In the genomic region with DNA sequence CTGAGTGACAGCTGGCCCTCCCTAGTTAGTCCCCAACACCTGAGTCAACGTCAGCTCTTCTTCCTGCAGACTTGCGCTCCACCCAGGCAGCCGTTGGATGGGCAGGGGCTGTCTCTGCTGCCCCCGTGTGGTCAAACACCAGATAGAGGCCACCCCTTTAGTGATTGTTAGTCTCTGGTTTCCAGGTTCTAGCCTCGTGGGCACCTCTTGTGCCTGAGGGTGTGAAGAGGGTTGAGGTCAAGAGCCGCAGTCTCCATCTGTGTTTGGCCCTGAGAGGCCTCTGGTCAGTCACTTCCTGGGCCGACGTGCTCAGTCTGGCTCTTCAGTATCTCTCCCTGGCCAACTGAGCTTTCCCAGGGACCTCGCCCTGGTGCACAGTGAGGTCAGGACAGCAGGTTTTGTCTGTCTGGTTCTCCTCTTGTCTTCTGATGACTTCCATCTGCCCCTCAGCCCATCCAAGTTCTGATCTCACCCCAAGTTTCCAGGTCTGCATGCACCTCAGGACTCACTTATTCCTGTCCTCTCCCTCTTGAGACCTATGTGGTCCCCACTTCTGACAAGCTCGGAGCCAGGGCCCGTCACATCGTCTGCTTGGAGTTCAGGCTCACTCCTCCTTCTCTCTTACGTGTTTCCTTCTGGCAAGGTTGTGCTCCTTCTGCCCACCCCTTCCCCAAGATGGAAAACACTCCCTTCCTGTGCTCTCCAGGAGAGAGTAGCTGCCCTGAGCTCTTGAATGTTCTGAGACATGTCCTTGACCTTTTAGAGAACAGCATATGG, we compare ENCODE assay signal across 8 cellular contexts.
DNase-seq lines count a peak whose midpoint lies in the region; ATAC-seq and TF ChIP-seq lines count a peak whose summit lies in the region.

No MANE protein-coding gene starts in this region.

- ATAC-seq in HG03354 (IDR thresholded peaks at IDR 0.05; ENCODE audit: poor library complexity, severe bottlenecking, unreplicated experiment) (peak; percentile 66), HG02885 (IDR thresholded peaks at IDR 0.05; ENCODE audit: poor library complexity, unreplicated experiment) (no peak), GM18873 (IDR thresholded peaks at IDR 0.05; ENCODE audit: low FRiP score, unreplicated experiment) (no peak)

- H3K4me3 ChIP-seq in retinal pigment epithelial cell (ENCODE audit: low read length), result no peak overlapping the region

- peak; percentile 64 for DNase-seq in COLO668 (lab: John Stamatoyannopoulos, UW; ENCODE audit: unreplicated experiment)
- peak; percentile 60 for DNase-seq in RKO (ENCODE audit: low spot score)
- peak; percentile 35 to 36 for DNase-seq in activated T-helper 1 cell treated with anti-CD3 and anti-CD28 coated beads, Interleukin-2, amount 50 U/mL, for 16 hours (ENCODE audit: low read depth in 1 of 2, low spot score in 1 of 2)
- DNase-seq in glomerular visceral epithelial cell (ENCODE audit: extremely low spot score), result peak; percentile 56
- no peak for DNase-seq in retinal pigment epithelial cell (ENCODE audit: low read depth)

- TF ChIP-seq CTCF in retinal pigment epithelial cell (conservative IDR thresholded peaks at IDR 0.05; ENCODE audit: low read depth, low read length), result peak; percentile 87
